Comparison of ENCODE assay signal across 8 cellular contexts in the genomic region with DNA sequence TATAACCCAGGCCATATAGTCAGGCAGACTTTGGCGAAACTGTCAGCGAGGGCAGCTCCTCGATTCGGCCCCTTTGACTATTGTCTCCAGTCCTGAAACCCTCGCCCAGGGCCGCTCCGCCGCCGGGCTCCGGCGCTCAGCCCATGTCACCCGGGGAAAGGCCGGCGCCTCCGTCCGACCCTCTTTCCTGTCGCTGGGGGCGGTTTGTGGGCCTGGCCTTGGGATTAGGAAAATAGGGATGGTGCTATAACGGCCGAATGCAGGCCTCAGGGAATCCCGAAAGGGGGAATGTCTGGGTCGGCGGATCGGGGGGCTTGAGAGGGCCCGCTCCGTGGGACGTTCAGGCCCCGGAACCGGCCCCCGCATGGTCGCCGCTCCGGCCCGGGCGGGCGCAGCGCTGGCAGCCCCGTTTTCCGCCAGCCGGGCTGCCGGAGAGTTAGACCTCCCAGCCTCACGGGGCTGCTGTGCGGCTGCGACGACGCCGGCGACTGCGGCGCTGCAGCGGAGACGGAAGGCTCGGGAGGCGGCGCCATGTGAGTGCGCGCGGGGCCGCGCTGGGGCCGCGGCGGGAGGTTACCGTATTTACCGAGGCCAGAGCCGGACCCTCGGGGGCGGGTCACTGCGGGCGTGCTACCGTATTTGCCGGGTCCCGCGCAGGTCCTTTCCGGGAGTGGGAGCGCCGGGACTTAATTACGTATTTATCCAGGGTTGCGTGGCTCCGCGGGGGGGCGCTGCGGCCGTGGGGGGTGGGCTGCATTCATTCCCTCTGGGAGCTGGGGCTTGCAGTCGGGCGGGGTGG. TPM values are rescaled to one million over a fixed set of nuclear protein-coding genes. Genes with fewer than 3 reads are reported as not detected.
DNase-seq lines count a peak whose midpoint lies in the region; ATAC-seq and TF ChIP-seq lines count a peak whose summit lies in the region.

No MANE protein-coding gene starts in this region.

- H3K4me2 ChIP-seq in GM23248 (ENCODE audit: unreplicated experiment), result peak overlapping the region; percentile 92

- DNase-seq in G401 (ENCODE audit: low spot score), result peak; percentile 86
- peak; percentile 93 for DNase-seq in GM23248
- DNase-seq in LHCN-M2 (ENCODE audit: low read depth), result peak; percentile 90
- peak; percentile 85 for DNase-seq in SK-N-DZ (ENCODE audit: low spot score)
- DNase-seq in activated naive CD8-positive, alpha-beta T cell treated with anti-CD3 and anti-CD28 coated beads for 36 hours, result peak; percentile 85
- DNase-seq in Right ventricle myocardium inferior (ENCODE audit: missing footprints), result peak; percentile 95
- DNase-seq in ovary, result peak; percentile 90 to 94 (median 91)
- peak; percentile 54 for DNase-seq in thoracic aorta (ENCODE audit: low spot score)

- peak; percentile 97 for ATAC-seq in Right ventricle myocardium inferior
- peak; percentile 72 for ATAC-seq in thoracic aorta (ENCODE audit: insufficient number of reproducible peaks, low FRiP score, low read depth)

- intact Hi-C loops in Right ventricle myocardium inferior (cut with DNase I) (loop anchor here (2.0 kb wide), 2 partner anchors 26 to 36 kb away; partner anchors contain the start of genes REPIN1 and ZNF775), ovary (cut with DNase I) (loop anchor here in 1 of 4 donors (10.0 kb wide), 1 partner anchor 530 kb away; the partner anchor contains the start of gene ATP6V0E2)

- peak overlapping the region; percentile 90 for H3K27ac Mint-ChIP-seq in activated naive CD8-positive, alpha-beta T cell treated with anti-CD3 and anti-CD28 coated beads for 36 hours

- H3K4me1 Mint-ChIP-seq in activated naive CD8-positive, alpha-beta T cell treated with anti-CD3 and anti-CD28 coated beads for 36 hours, result peaks cover 60% of the 10 kb centered on the region

- TF ChIP-seq CTCF in ovary (IDR thresholded peaks at IDR 0.05) (peak in 1 of 3 donors; percentile 6), thoracic aorta (IDR thresholded peaks at IDR 0.05) (no peak)

- H3K9ac ChIP-seq in GM23248, result peak overlapping the region; percentile 92

- H3K4me3 Mint-ChIP-seq in activated naive CD8-positive, alpha-beta T cell treated with anti-CD3 and anti-CD28 coated beads for 36 hours, result peak overlapping the region; percentile 84

- H3K9me3 ChIP-seq in GM23248 (ENCODE audit: low read depth) (no peaks in the 10 kb centered on the region), ovary (no peaks in the 10 kb centered on the region), thoracic aorta (no peaks in the 10 kb centered on the region)

- no peaks in the 10 kb centered on the region for H3K9me3 Mint-ChIP-seq in activated naive CD8-positive, alpha-beta T cell treated with anti-CD3 and anti-CD28 coated beads for 36 hours

- H3K27me3 ChIP-seq in GM23248 (replicated peaks; ENCODE audit: insufficient read depth) (no peaks in the 10 kb centered on the region), ovary (no peaks in the 10 kb centered on the region), thoracic aorta (replicated peaks; ENCODE audit: insufficient read depth) (no peaks in the 10 kb centered on the region)

- H3K36me3 ChIP-seq in GM23248 (ENCODE audit: low read depth) (no peaks in the 10 kb centered on the region), ovary (no peaks in the 10 kb centered on the region), thoracic aorta (no peaks in the 10 kb centered on the region)

- H3K4me3 ChIP-seq in GM23248, result peak overlapping the region; percentile 82
- H3K4me3 ChIP-seq in ovary, result peak overlapping the region; percentile 62
- H3K4me3 ChIP-seq in thoracic aorta, result peak overlapping the region; percentile 75

- WGBS in GM23248 (ENCODE audit: low coverage in 1 of 2, low lambda C conversion rate in 2 of 2, missing lambda C conversion rate in 2 of 2), 2 experiments, result 1 to 2% methylated on average over 71 to 78 of the region's 86 CpGs
- WGBS in ovary, 3 donors, result 0 to 3% (median 1%) methylated on average over 34 to 86 of the region's 86 CpGs

- no peaks in the 10 kb centered on the region for H4K20me1 ChIP-seq in GM23248 (ENCODE audit: insufficient read depth)

- H3F3A ChIP-seq in GM23248 (ENCODE audit: insufficient read depth), result no peaks in the 10 kb centered on the region

- no peaks in the 10 kb centered on the region for H3K27me3 Mint-ChIP-seq in activated naive CD8-positive, alpha-beta T cell treated with anti-CD3 and anti-CD28 coated beads for 36 hours

- H3K9me2 ChIP-seq in GM23248 (ENCODE audit: insufficient read depth), result no peaks in the 10 kb centered on the region

- peak overlapping the region; percentile 60 for H3K27ac ChIP-seq in GM23248
- H3K27ac ChIP-seq in ovary, result peak overlapping the region; percentile 71 to 90
- peak overlapping the region; percentile 88 to 97 for H3K27ac ChIP-seq in thoracic aorta

- H2AFZ ChIP-seq in GM23248, result peak overlapping the region; percentile 94

- H3K36me3 Mint-ChIP-seq in activated naive CD8-positive, alpha-beta T cell treated with anti-CD3 and anti-CD28 coated beads for 36 hours, result peaks cover 6% of the 10 kb centered on the region

- TF ChIP-seq POLR2A in ovary (IDR thresholded peaks at IDR 0.05), result peak; percentile 86

- peaks cover 21% of the 10 kb centered on the region for H3K4me1 ChIP-seq in GM23248 (ENCODE audit: insufficient read depth)
- H3K4me1 ChIP-seq in ovary (ENCODE audit: insufficient read depth), result peaks cover 11% of the 10 kb centered on the region
- peaks cover 3 to 25% of the 10 kb centered on the region in 2 donors for H3K4me1 ChIP-seq in thoracic aorta (ENCODE audit: control insufficient read depth in 1 of 2, low read depth in 2 of 2)

- TF ChIP-seq EP300 in ovary (IDR thresholded peaks at IDR 0.05), result no peak

- no peaks in the 10 kb centered on the region for H3K79me2 ChIP-seq in GM23248 (ENCODE audit: insufficient read depth)

- in situ Hi-C loops in G401 (cut with HindIII; ENCODE audit: low sequenced_read_pairs), result no loop called here
- in situ Hi-C loops in GM23248 (cut with MboI), result no loop called here

RNA-seq across cellular contexts. Expression of gene ZNF775, which starts 25.9 kb away (rescaled TPM):
- total RNA-seq in G401 (2014; rRNA removed; shearing (Covaris generic)), result 21.0 and 23.4 TPM in 2 replicates
- 3.9 and 5.2 TPM in 2 replicates for total RNA-seq in GM23248 (2014; rRNA removed; shearing (Covaris generic))
- polyA plus RNA-seq in GM23248 (2016; fragmentation: Nextera tagmentation; extraction: Ambion mirVana), result 0.75 and 1.6 TPM in 2 replicates
- total RNA-seq in LHCN-M2 (2014; rRNA removed), result 12.1 and 15.1 TPM in 2 replicates
- 5.4 TPM for polyA plus RNA-seq in LHCN-M2 (2012)
- 16.4 and 25.1 TPM in 2 replicates for polyA plus RNA-seq in SK-N-DZ (2014; cell fraction: cytosol; rRNA removed)
- 18.4 and 21.0 TPM in 2 replicates for polyA plus RNA-seq in SK-N-DZ (2014; cell fraction: nucleus; rRNA removed)
- 1 to 10 TPM; 3.7 to 4.0 TPM for total RNA-seq in activated naive CD8-positive, alpha-beta T cell treated with anti-CD3 and anti-CD28 coated beads for 36 hours
- 3.3 TPM for total RNA-seq in Right ventricle myocardium inferior
- 10 to 100 TPM in 5 of 7 donors, 1 to 10 TPM in 2; 5.5 to 13.9 (median 10.9) TPM for total RNA-seq in ovary
- polyA plus RNA-seq in ovary, result 10 to 100 TPM in 1 of 2 donors, under 1 TPM in 1; 0.28 to 11.2 TPM
- total RNA-seq in thoracic aorta, result 10 to 100 TPM in 1 of 2 donors, 1 to 10 TPM in 1; 4.2 to 11.5 TPM

RNA-seq across cellular contexts. Expression of gene REPIN1, which starts 36.4 kb away (rescaled TPM):
- 266 and 278 TPM in 2 replicates for total RNA-seq in G401 (2014; rRNA removed; shearing (Covaris generic))
- total RNA-seq in GM23248 (2014; rRNA removed; shearing (Covaris generic)), result 48.1 and 53.5 TPM in 2 replicates
- polyA plus RNA-seq in GM23248 (2016; fragmentation: Nextera tagmentation; extraction: Ambion mirVana) (15.8 and 17.3 TPM in 2 replicates), ovary (10 to 100 TPM; 21.6 to 50.0 TPM)
- total RNA-seq in LHCN-M2 (2014; rRNA removed) (147 and 178 TPM in 2 replicates), Right ventricle myocardium inferior (111 TPM), ovary (10 to 100 TPM; 43.9 to 92.0 (median 74.2) TPM), thoracic aorta (10 to 100 TPM; 80.0 to 82.3 TPM)
- 92.8 TPM for polyA plus RNA-seq in LHCN-M2 (2012)
- polyA plus RNA-seq in SK-N-DZ (2014; cell fraction: cytosol; rRNA removed), result 153 and 165 TPM in 2 replicates
- 147 and 176 TPM in 2 replicates for polyA plus RNA-seq in SK-N-DZ (2014; cell fraction: nucleus; rRNA removed)
- 10 to 100 TPM; 54.7 to 55.1 TPM for total RNA-seq in activated naive CD8-positive, alpha-beta T cell treated with anti-CD3 and anti-CD28 coated beads for 36 hours

RNA-seq across cellular contexts. Expression of gene GIMAP8, which starts 45.4 kb away (rescaled TPM):
- not detected in 2 replicates for total RNA-seq in G401 (2014; rRNA removed; shearing (Covaris generic))
- total RNA-seq in GM23248 (2014; rRNA removed; shearing (Covaris generic)), result not detected in 2 replicates
- polyA plus RNA-seq in GM23248 (2016; fragmentation: Nextera tagmentation; extraction: Ambion mirVana) (not detected in 2 replicates), ovary (10 to 100 TPM; 12.2 to 22.8 TPM)
- total RNA-seq in LHCN-M2 (2014; rRNA removed) (0.06 TPM in 1 of 2 replicates, not detected in the other), Right ventricle myocardium inferior (14.9 TPM), ovary (10 to 100 TPM in 1 of 7 donors, 1 to 10 TPM in 6; 2.1 to 10.3 (median 5.5) TPM), thoracic aorta (10 to 100 TPM in 1 of 2 donors, 1 to 10 TPM in 1; 5.8 to 13.4 TPM)
- not detected for polyA plus RNA-seq in LHCN-M2 (2012)
- 0.03 TPM in 1 of 2 replicates, not detected in the other for polyA plus RNA-seq in SK-N-DZ (2014; cell fraction: cytosol; rRNA removed)
- not detected in 2 replicates for polyA plus RNA-seq in SK-N-DZ (2014; cell fraction: nucleus; rRNA removed)
- 10 to 100 TPM; 11.1 to 11.9 TPM for total RNA-seq in activated naive CD8-positive, alpha-beta T cell treated with anti-CD3 and anti-CD28 coated beads for 36 hours

Comparison
In these comparisons a context has a peak if more than half of its experiments do, and no peak if none do; other contexts are left out.
1. Peak in every context shown above with its lines: DNase-seq, ATAC-seq, H3K4me3 ChIP-seq and H3K27ac ChIP-seq.